ENCODE assay signal across 13 cellular contexts in genomic region chr17:17087424-17088103, GRCh38. TPM values are rescaled to one million over a fixed set of nuclear protein-coding genes. Genes with fewer than 3 reads are reported as not detected.
A peak's percentile ranks its signal among the peaks of the same experiment; 100 is the strongest.
DNase-seq lines count a peak whose midpoint lies in the region; ATAC-seq, FAIRE-seq and TF ChIP-seq lines count a peak whose summit lies in the region.
"Had no signal": no experiment of that assay in that cellular context is flagged by ENCODE, and none has a peak within 500 bp of the region (broad histone marks: within the 10 kb centered on the region; RNA-seq: fewer than 3 reads in every experiment).

No MANE protein-coding gene starts in this region.

- DNase-seq in K562 (ENCODE audit: extremely low read depth in 1 of 4, low spot score in 3 of 4), result no peak
- DNase-seq in right cardiac atrium, result peak in 1 of 3 donors; percentile 40
- DNase-seq in sciatic nerve (ENCODE audit: low spot score), result peak; percentile 41
- no peak for DNase-seq in DMS53 treated with DMSO at 0.1 percent for 48 hours (lab: John Stamatoyannopoulos, UW; ENCODE audit: unreplicated experiment)
- no peak for DNase-seq in NCI-H1436 treated with DMSO at 0.1 percent for 48 hours (lab: John Stamatoyannopoulos, UW)
- DNase-seq in putamen (ENCODE audit: low spot score), result no peak
- DNase-seq: BE2C; GDM1; NCI-H1105 treated with DMSO at 0.1 percent for 48 hours; stimulated activated CD4-positive, alpha-beta T cell treated with anti-CD3 and anti-CD28 coated beads, Interleukin-4, amount 100 ng/mL, for 4 hours; stimulated activated naive CD8-positive, alpha-beta T cell treated with anti-CD3 and anti-CD28 coated beads, Interleukin-15, Interleukin-2, amounts not matched to agents 100 U/mL and 50 U/mL, for 24 hours had no signal

- no peaks in the 10 kb centered on the region for H3K9me1 ChIP-seq in K562 (ENCODE audit: control insufficient read depth, insufficient read depth, low read length)

- no peaks in the 10 kb centered on the region for H3K9me2 ChIP-seq in DOHH2 (replicated peaks; ENCODE audit: control insufficient read depth, low read length)

- H3K4me2 ChIP-seq in DOHH2 (ENCODE audit: low read length), result peak overlapping the region; percentile 60
- H3K4me2 ChIP-seq in K562 (ENCODE audit: insufficient read depth, low read length), result peak overlapping the region; percentile 53

- H3K27me3 ChIP-seq in DOHH2 (ENCODE audit: control insufficient read depth, low read length) (no peaks in the 10 kb centered on the region), K562 (ENCODE audit: control insufficient read depth in 2 of 2, insufficient read depth in 2 of 2, low read length in 2 of 2) (no peaks in the 10 kb centered on the region), right cardiac atrium (ENCODE audit: control insufficient read depth, insufficient read depth) (no peaks in the 10 kb centered on the region)
- H3K27me3 ChIP-seq: BE2C had no signal

- no peak for TF ChIP-seq RAD21 in K562 (CRISPR knock-in tag; conservative IDR thresholded peaks at IDR 0.05 in 1 of 2, IDR thresholded peaks at IDR 0.05 in 1 of 2)

- POLR2A ChIA-PET in K562 (lab: Yijun Ruan, JAX), result interaction anchor here (0.6 to 2.1 kb wide), 4 partner anchors 11 to 97 kb away, joined by 3 to 5 read pairs (median 3); partner anchors contain the start of gene MPRIP

- FAIRE-seq in K562 (lab: Jason Lieb, UNC), result no peak

- peak overlapping the region; percentile 34 for H3K4me3 ChIP-seq in DOHH2 (ENCODE audit: low read length)
- H3K4me3 ChIP-seq in K562, result no peak overlapping the region
- no peak overlapping the region for H3K4me3 ChIP-seq in right cardiac atrium (ENCODE audit: low read length)

- H3K79me2 ChIP-seq in DOHH2 (ENCODE audit: control insufficient read depth, low read length) (peaks cover 13% of the 10 kb centered on the region), K562 (ENCODE audit: control insufficient read depth, insufficient read depth, low read length) (no peaks in the 10 kb centered on the region)

- TF ChIP-seq CTCF in DOHH2 (IDR thresholded peaks at IDR 0.05; ENCODE audit: low read depth, low read length, poor library complexity, severe bottlenecking) (no peak), K562 (IDR thresholded peaks at IDR 0.05 in 2 of 3, conservative IDR thresholded peaks at IDR 0.05 in 1 of 3; ENCODE audit: insufficient read depth in 2 of 3, low read depth in 1 of 3, low read length in 3 of 3) (no peak)

- H3K36me3 ChIP-seq in DOHH2 (ENCODE audit: control insufficient read depth, low read length) (peaks cover 19% of the 10 kb centered on the region), K562 (ENCODE audit: control insufficient read depth, insufficient read depth, low read length) (peaks cover 14% of the 10 kb centered on the region; the same call in 2 of the 3 replicates)
- H3K36me3 ChIP-seq: BE2C had no signal

- WGBS in K562 (ENCODE audit: insufficient coverage, low coverage, missing lambda C conversion rate), result 78% methylated on average over 7 of the region's 13 CpGs
- WGBS in right cardiac atrium, result 78% methylated on average over 13 of the region's 13 CpGs

- no peak for TF ChIP-seq POLR2A in K562 (conservative IDR thresholded peaks at IDR 0.05)

- in situ Hi-C loops in K562 (cut with MboI), result no loop called here

- no peaks in the 10 kb centered on the region; the same call in 1 of the 2 replicates for H3F3A ChIP-seq in DOHH2 (ENCODE audit: control insufficient read depth, insufficient read depth)

- CTCF ChIA-PET in K562 (lab: Yijun Ruan, JAX; ENCODE audit: low intra/inter-chr PET ratio), result no interaction called here

- H3K4me1 ChIP-seq in DOHH2 (ENCODE audit: control insufficient read depth, low read length) (peaks cover 40% of the 10 kb centered on the region), K562 (replicated peaks in 1 of 2; ENCODE audit: control insufficient read depth in 2 of 2, insufficient read depth in 2 of 2, low read length in 2 of 2) (peaks cover 19 to 22% of the 10 kb centered on the region in 2 experiments; a peak in 4 of 5 replicates), right cardiac atrium (ENCODE audit: control insufficient read depth, insufficient read depth, low read length) (peaks cover 17% of the 10 kb centered on the region)
- H3K4me1 ChIP-seq: BE2C had no signal

- H2AFZ ChIP-seq in K562 (ENCODE audit: low read depth, low read length), result no peak overlapping the region

- H3K27ac ChIP-seq in DOHH2 (ENCODE audit: low read depth, low read length), result no peak overlapping the region
- H3K27ac ChIP-seq in K562 (ENCODE audit: extremely low read depth, low read depth, low read length), result no peak overlapping the region; the same call in 2 of the 3 replicates
- H3K27ac ChIP-seq in right cardiac atrium (ENCODE audit: low read length), result peak overlapping the region; percentile 9

- no TSS peak for BruUV-seq in K562 (replicated peaks; lab: Mats Ljungman, UMichigan)

- no peak for TF ChIP-seq EP300 in K562 (IDR thresholded peaks at IDR 0.05; ENCODE audit: low read length)

- no peaks in the 10 kb centered on the region for H3K9me3 ChIP-seq in DOHH2 (ENCODE audit: control insufficient read depth, insufficient read depth, low read length)
- no peaks in the 10 kb centered on the region for H3K9me3 ChIP-seq in K562 (replicated peaks; ENCODE audit: control insufficient read depth, insufficient read depth, low read depth, low read length)
- H3K9me3 ChIP-seq in right cardiac atrium (ENCODE audit: control insufficient read depth, low read length), result no peaks in the 10 kb centered on the region
- H3K9me3 ChIP-seq: BE2C had no signal

- H4K20me1 ChIP-seq in DOHH2 (ENCODE audit: control insufficient read depth, insufficient read depth, low read depth, low read length) (no peaks in the 10 kb centered on the region; the same call in 1 of the 2 replicates), K562 (replicated peaks; ENCODE audit: control insufficient read depth, insufficient read depth, low read length) (no peaks in the 10 kb centered on the region; the same call in 1 of the 2 replicates)

- intact Hi-C loops in K562 (cut with micrococcal nuclease), result no loop called here
- intact Hi-C loops in right cardiac atrium (cut with DNase I), result no loop called here
- intact Hi-C loops in sciatic nerve (cut with DNase I), result no loop called here

- peak overlapping the region in 1 of 2 experiments; percentile 40; a peak in 1 of 4 replicates for H3K9ac ChIP-seq in K562 (ENCODE audit: insufficient read depth in 1 of 2, low read depth in 2 of 2, low read length in 2 of 2)

- ATAC-seq in K562 (peak; percentile 25; the same call in 2 of the 3 replicates), right cardiac atrium (peak; percentile 21 to 34), sciatic nerve (no peak), HG03280 (IDR thresholded peaks at IDR 0.05; ENCODE audit: unreplicated experiment) (no peak)
- ATAC-seq: stimulated activated naive CD8-positive, alpha-beta T cell treated with anti-CD3 and anti-CD28 coated beads, Interleukin-15, Interleukin-2, amounts not matched to agents 100 U/mL and 50 U/mL, for 24 hours had no signal

TF ChIP-seq in K562, 482 proteins besides CTCF, POLR2A, EP300 and RAD21 (continues in another document):
- TF ChIP-seq FOXK2 (conservative IDR thresholded peaks at IDR 0.05 in 1 of 2, IDR thresholded peaks at IDR 0.05 in 1 of 2; ENCODE audit: low read depth in 2 of 2), result no peak
- no peak for TF ChIP-seq ZNF398 (CRISPR knock-in tag; IDR thresholded peaks at IDR 0.05)

RNA-seq across cellular contexts. Expression of gene MPRIP, which starts 45.3 kb away (rescaled TPM):
- total RNA-seq in K562 (2011; cell fraction: chromatin; rRNA removed; ENCODE audit: low replicate concordance), result 73.2 and 115 TPM in 2 replicates
- 49.1 and 50.7 TPM in 2 replicates for total RNA-seq in K562 (2011; cell fraction: nucleolus; rRNA removed)
- total RNA-seq in K562 (2011; cell fraction: nucleoplasm; rRNA removed), result 59.9 and 61.7 TPM in 2 replicates
- total RNA-seq in K562 (2014; rRNA removed) (49.0 and 70.2 TPM in 2 replicates), K562 (2014; rRNA removed; fragmentation: Illumina TruSeq; extraction: Trizol) (29.2 and 33.4 TPM in 2 replicates), K562 (2015; rRNA removed; fragmentation: Illumina TruSeq; extraction: Trizol) (41.3 and 41.8 TPM in 2 replicates), K562 (2021) (71.0 and 72.6 TPM in 2 replicates), right cardiac atrium (100 to 1,000 TPM; 295 to 331 (median 321) TPM), sciatic nerve (500 TPM)
- polyA plus RNA-seq in K562 (2011; rRNA removed) (22.8 and 28.6 TPM in 2 replicates), K562 (2014; fragmentation: Illumina TruSeq; extraction: Trizol) (28.7 and 30.1 TPM in 2 replicates), K562 (2014; fragmentation: Nextera tagmentation; extraction: Ambion mirVana) (10 to 100 TPM; 10.0 to 10.1 TPM), K562 (2014; rRNA removed) (32.0 and 37.6 TPM in 2 replicates), right cardiac atrium (228 TPM)
- 21.1 and 26.2 TPM in 2 replicates for polyA plus RNA-seq in K562 (2011; cell fraction: cytosol; rRNA removed)
- 35.5 and 45.4 TPM in 2 replicates for polyA plus RNA-seq in K562 (2011; cell fraction: nucleus; rRNA removed)
- 36.3 and 45.7 TPM in 2 replicates for polyA plus RNA-seq in K562 (2012)
- polyA minus RNA-seq in K562 (2011; rRNA and poly(A)+ RNA removed), result 30.8 and 32.1 TPM in 2 replicates
- polyA minus RNA-seq in K562 (2011; cell fraction: cytosol; rRNA and poly(A)+ RNA removed), result 20.0 and 30.2 TPM in 2 replicates
- polyA minus RNA-seq in K562 (2011; cell fraction: nucleus; rRNA and poly(A)+ RNA removed), result 21.0 and 28.3 TPM in 2 replicates

Comparison
In these comparisons a context has a peak if more than half of its experiments do, and no peak if none do; other contexts are left out.
1. ATAC-seq: peak in K562 (single experiment) and right cardiac atrium (2 of 2); none in sciatic nerve (single experiment) and HG03280 (single experiment).